Comparison of ENCODE assay signal across 21 cellular contexts in genomic region chr2:47737191-47737975, GRCh38.
"Had no signal": no experiment of that assay in that cellular context is flagged by ENCODE, and none has a peak within 500 bp of the region (broad histone marks: within the 10 kb centered on the region; RNA-seq: fewer than 3 reads in every experiment).

No MANE protein-coding gene starts in this region.

- H3K36me3 ChIP-seq: adrenal gland, esophagus muscularis mucosa, heart left ventricle had no signal

- H3K27me3 ChIP-seq: adrenal gland, esophagus muscularis mucosa, testis had no signal

- H3K27ac ChIP-seq: adrenal gland, esophagus muscularis mucosa, heart left ventricle, psoas muscle, testis had no signal

- H3K4me3 Mint-ChIP-seq: activated B cell treated with CpG ODN at 0.5 μM for 24 hours; activated CD4-positive, alpha-beta T cell treated with anti-CD3 and anti-CD28 coated beads, Interleukin-2, amount 10 ng/mL, durations not matched to agents 24 days and 14 days; activated naive CD4-positive, alpha-beta T cell treated with anti-CD3 and anti-CD28 coated beads, Interleukin-2, amount 10 ng/mL, durations not matched to agents 7 days and 5 days; activated T-helper 17 cell treated with anti-CD3 and anti-CD28 coated beads, Interleukin-2, amount 50 U/mL, for 72 hours; brain; nephron progenitor cell; stimulated activated naive CD8-positive, alpha-beta T cell treated with anti-CD3 and anti-CD28 coated beads, Interleukin-15, amount 100 ng/mL, for 72 hours; T-helper 17 cell had no signal

- H3K9me3 ChIP-seq: adrenal gland, esophagus muscularis mucosa, heart left ventricle, psoas muscle, testis had no signal

- ATAC-seq: activated T-helper 17 cell treated with anti-CD3 and anti-CD28 coated beads, Interleukin-2, amount 50 U/mL, for 72 hours; heart left ventricle; left ventricle myocardium superior; psoas muscle; stimulated activated naive CD8-positive, alpha-beta T cell treated with anti-CD3 and anti-CD28 coated beads, Interleukin-15, amount 100 ng/mL, for 72 hours; T-helper 17 cell had no signal

- H3K36me3 Mint-ChIP-seq: activated naive CD4-positive, alpha-beta T cell treated with anti-CD3 and anti-CD28 coated beads, Interleukin-2, amount 10 ng/mL, durations not matched to agents 7 days and 5 days; brain had no signal

- H3K27ac Mint-ChIP-seq: activated B cell treated with CpG ODN at 0.5 μM for 24 hours; activated CD4-positive, alpha-beta T cell treated with anti-CD3 and anti-CD28 coated beads, Interleukin-2, amount 10 ng/mL, durations not matched to agents 24 days and 14 days; activated naive CD4-positive, alpha-beta T cell treated with anti-CD3 and anti-CD28 coated beads, Interleukin-2, amount 10 ng/mL, durations not matched to agents 7 days and 5 days; activated T-helper 17 cell treated with anti-CD3 and anti-CD28 coated beads, Interleukin-2, amount 50 U/mL, for 72 hours; brain; nephron progenitor cell; stimulated activated naive CD8-positive, alpha-beta T cell treated with anti-CD3 and anti-CD28 coated beads, Interleukin-15, amount 100 ng/mL, for 72 hours; T-helper 17 cell had no signal

- H3K4me1 Mint-ChIP-seq: activated CD4-positive, alpha-beta T cell treated with anti-CD3 and anti-CD28 coated beads, Interleukin-2, amount 10 ng/mL, durations not matched to agents 24 days and 14 days; activated naive CD4-positive, alpha-beta T cell treated with anti-CD3 and anti-CD28 coated beads, Interleukin-2, amount 10 ng/mL, durations not matched to agents 7 days and 5 days; activated T-helper 17 cell treated with anti-CD3 and anti-CD28 coated beads, Interleukin-2, amount 50 U/mL, for 72 hours; brain; stimulated activated naive CD8-positive, alpha-beta T cell treated with anti-CD3 and anti-CD28 coated beads, Interleukin-15, amount 100 ng/mL, for 72 hours had no signal

- H3K4me3 ChIP-seq: adrenal gland, esophagus muscularis mucosa, heart left ventricle, psoas muscle, testis had no signal

- H3K9me3 Mint-ChIP-seq: activated B cell treated with CpG ODN at 0.5 μM for 24 hours; activated CD4-positive, alpha-beta T cell treated with anti-CD3 and anti-CD28 coated beads, Interleukin-2, amount 10 ng/mL, durations not matched to agents 24 days and 14 days; activated naive CD4-positive, alpha-beta T cell treated with anti-CD3 and anti-CD28 coated beads, Interleukin-2, amount 10 ng/mL, durations not matched to agents 7 days and 5 days; activated T-helper 17 cell treated with anti-CD3 and anti-CD28 coated beads, Interleukin-2, amount 50 U/mL, for 72 hours; brain; nephron progenitor cell; stimulated activated naive CD8-positive, alpha-beta T cell treated with anti-CD3 and anti-CD28 coated beads, Interleukin-15, amount 100 ng/mL, for 72 hours had no signal

- H3K27me3 Mint-ChIP-seq: activated B cell treated with CpG ODN at 0.5 μM for 24 hours, brain had no signal

- FAIRE-seq: endometrium, frontal cortex, TTC549, urothelium cell line had no signal

- H3K4me1 ChIP-seq: adrenal gland, esophagus muscularis mucosa, heart left ventricle, psoas muscle, testis had no signal

- DNase-seq: activated B cell treated with CpG ODN at 0.5 μM for 24 hours; activated CD4-positive, alpha-beta T cell treated with anti-CD3 and anti-CD28 coated beads, Interleukin-2, amount 10 ng/mL, durations not matched to agents 24 days and 14 days; activated naive CD4-positive, alpha-beta T cell treated with anti-CD3 and anti-CD28 coated beads, Interleukin-2, amount 10 ng/mL, durations not matched to agents 7 days and 5 days; activated T-cell treated with anti-CD3 and anti-CD28 coated beads for 4 hours; adrenal gland; heart left ventricle; islet precursor cell; left ventricle myocardium superior; nephron progenitor cell; psoas muscle; stimulated activated CD4-positive, alpha-beta T cell treated with anti-CD3 and anti-CD28 coated beads, Interleukin-4, amount 100 ng/mL, for 1 hour; stimulated activated naive CD8-positive, alpha-beta T cell treated with anti-CD3 and anti-CD28 coated beads, Interleukin-15, amount 100 ng/mL, for 72 hours; T-helper 17 cell; testis had no signal
